In genomic region chrY:13127057-13127456, GRCh38 we compare ENCODE assay signal across 16 cellular contexts.
A peak's percentile ranks its signal among the peaks of the same experiment; 100 is the strongest.
DNase-seq lines count a peak whose midpoint lies in the region; ATAC-seq lines count a peak whose summit lies in the region.
"Had no signal": no experiment of that assay in that cellular context is flagged by ENCODE, and none has a peak within 500 bp of the region (broad histone marks: within the 10 kb centered on the region; RNA-seq: fewer than 3 reads in every experiment).

No MANE protein-coding gene starts in this region.

- peak; percentile 43 for DNase-seq in CMK (ENCODE audit: low read depth)
- peak; percentile 15 for DNase-seq in Jurkat, Clone E6-1 (ENCODE audit: low read depth, low spot score)
- DNase-seq in CD1c-positive myeloid dendritic cell (ENCODE audit: extremely low spot score) = no peak
- DNase-seq in NCI-H187 treated with DMSO at 0.1 percent for 48 hours (lab: John Stamatoyannopoulos, UW) = no peak
- DNase-seq in medulla oblongata (ENCODE audit: extremely low spot score) = no peak
- DNase-seq in left lobe of liver (ENCODE audit: low spot score) = no peak
- DNase-seq: activated CD4-positive, alpha-beta T cell treated with anti-CD3 and anti-CD28 coated beads, Interleukin-2, amount 50 U/mL, for 4 hours; C1 segment of cervical spinal cord; DMS153; dorsolateral prefrontal cortex; Kasumi-1; uterus had no signal

- no peak overlapping the region for H3K4me3 ChIP-seq in Jurkat, Clone E6-1 (ENCODE audit: low read length)
- H3K4me3 ChIP-seq: dorsolateral prefrontal cortex, gastroesophageal sphincter, uterus had no signal

- peak; percentile 96 for ATAC-seq in GM21423 (IDR thresholded peaks at IDR 0.05; ENCODE audit: unreplicated experiment)
- ATAC-seq in HG03039 (IDR thresholded peaks at IDR 0.05; ENCODE audit: unreplicated experiment) = peak; percentile 87
- no peak for ATAC-seq in left lobe of liver
- ATAC-seq: gastroesophageal sphincter, sciatic nerve had no signal

Comparison
In these comparisons a context has a peak if more than half of its experiments do, and no peak if none do; other contexts are left out.
1. DNase-seq: peak in CMK (single experiment) and Jurkat, Clone E6-1 (single experiment); none in CD1c-positive myeloid dendritic cell (single experiment), NCI-H187 treated with DMSO at 0.1 percent for 48 hours (single experiment), medulla oblongata (single experiment) and left lobe of liver (single experiment).